ENCODE assay signal across 2 cellular contexts in the genomic region with DNA sequence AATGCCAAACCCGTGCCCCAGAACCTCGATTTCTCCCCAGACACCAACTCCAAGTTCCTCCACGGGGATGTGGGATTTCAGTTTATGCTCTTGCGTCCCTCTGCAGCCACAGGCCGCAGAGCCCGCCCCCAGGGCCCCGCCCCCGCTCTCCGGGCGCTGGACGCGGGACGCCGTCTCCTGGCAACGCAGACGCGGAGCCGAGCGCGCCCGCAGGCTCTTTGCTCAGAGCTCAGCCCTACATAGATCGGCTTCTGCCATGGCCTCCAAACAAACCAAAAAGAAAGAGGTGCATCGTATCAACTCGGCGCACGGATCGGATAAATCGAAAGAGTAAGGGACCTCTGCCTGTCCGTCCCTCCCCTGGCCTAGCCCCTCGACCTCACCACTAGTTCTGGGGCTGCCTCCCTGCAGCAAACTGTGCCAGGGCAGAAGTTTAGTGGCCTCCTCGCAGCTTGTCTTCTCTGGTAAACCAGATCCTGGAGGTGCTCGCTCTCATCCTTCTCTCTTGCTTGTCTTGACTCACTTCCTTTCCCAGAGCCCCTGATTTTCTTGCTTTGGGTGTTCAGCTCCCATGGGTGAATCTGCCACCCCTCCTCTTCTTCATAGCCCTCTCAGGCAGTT.
TF ChIP-seq lines count a peak whose summit lies in the region.

A gene (plus strand): TSS at position 188 of the 621 bp plus-strand sequence. CDS start 69 bp downstream, at position 257.

TF ChIP-seq in H1, 55 proteins besides CTCF, POLR2A, EP300 and RAD21 (continued from another document):
- TF ChIP-seq, protein P1, sequence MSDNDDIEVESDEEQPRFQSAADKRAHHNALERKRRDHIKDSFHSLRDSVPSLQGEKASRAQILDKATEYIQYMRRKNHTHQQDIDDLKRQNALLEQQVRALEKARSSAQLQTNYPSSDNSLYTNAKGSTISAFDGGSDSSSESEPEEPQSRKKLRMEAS (IDR thresholded peaks at IDR 0.05), result 0 out of 2 replicates have a peak, but pooled peaks have one; percentile 21
- peak; percentile 90 for TF ChIP-seq EGR1 (IDR thresholded peaks at IDR 0.05; ENCODE audit: borderline replicate concordance, low read depth, low read length)
- TF ChIP-seq SP4 (IDR thresholded peaks at IDR 0.05; ENCODE audit: low read length), result no peak
- TF ChIP-seq CREB1 (IDR thresholded peaks at IDR 0.05), result peak; percentile 43; the same call in 1 of the 2 replicates

TF ChIP-seq in liver, 16 proteins besides CTCF, POLR2A, EP300 and RAD21 (continued from another document):
- TF ChIP-seq, protein P2, sequence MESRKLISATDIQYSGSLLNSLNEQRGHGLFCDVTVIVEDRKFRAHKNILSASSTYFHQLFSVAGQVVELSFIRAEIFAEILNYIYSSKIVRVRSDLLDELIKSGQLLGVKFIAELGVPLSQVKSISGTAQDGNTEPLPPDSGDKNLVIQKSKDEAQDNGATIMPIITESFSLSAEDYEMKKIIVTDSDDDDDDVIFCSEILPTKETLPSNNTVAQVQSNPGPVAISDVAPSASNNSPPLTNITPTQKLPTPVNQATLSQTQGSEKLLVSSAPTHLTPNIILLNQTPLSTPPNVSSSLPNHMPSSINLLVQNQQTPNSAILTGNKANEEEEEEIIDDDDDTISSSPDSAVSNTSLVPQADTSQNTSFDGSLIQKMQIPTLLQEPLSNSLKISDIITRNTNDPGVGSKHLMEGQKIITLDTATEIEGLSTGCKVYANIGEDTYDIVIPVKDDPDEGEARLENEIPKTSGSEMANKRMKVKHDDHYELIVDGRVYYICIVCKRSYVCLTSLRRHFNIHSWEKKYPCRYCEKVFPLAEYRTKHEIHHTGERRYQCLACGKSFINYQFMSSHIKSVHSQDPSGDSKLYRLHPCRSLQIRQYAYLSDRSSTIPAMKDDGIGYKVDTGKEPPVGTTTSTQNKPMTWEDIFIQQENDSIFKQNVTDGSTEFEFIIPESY (IDR thresholded peaks at IDR 0.05), result no peak
- TF ChIP-seq EGR1 (IDR thresholded peaks at IDR 0.05; ENCODE audit: low read depth in 2 of 2), result no peak
- no peak for TF ChIP-seq FOXA2 (IDR thresholded peaks at IDR 0.05)
- no peak for TF ChIP-seq RXRA (IDR thresholded peaks at IDR 0.05)
- no peak for TF ChIP-seq TAF1 (conservative IDR thresholded peaks at IDR 0.05)
- TF ChIP-seq YY1 (IDR thresholded peaks at IDR 0.05), result no peak
- TF ChIP-seq, protein P3, sequence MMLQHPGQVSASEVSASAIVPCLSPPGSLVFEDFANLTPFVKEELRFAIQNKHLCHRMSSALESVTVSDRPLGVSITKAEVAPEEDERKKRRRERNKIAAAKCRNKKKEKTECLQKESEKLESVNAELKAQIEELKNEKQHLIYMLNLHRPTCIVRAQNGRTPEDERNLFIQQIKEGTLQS (IDR thresholded peaks at IDR 0.05), result no peak
- no peak for TF ChIP-seq HNF4A (conservative IDR thresholded peaks at IDR 0.05)
- no peak for TF ChIP-seq GABPA (IDR thresholded peaks at IDR 0.05 in 1 of 2, conservative IDR thresholded peaks at IDR 0.05 in 1 of 2)
- TF ChIP-seq, protein P4, sequence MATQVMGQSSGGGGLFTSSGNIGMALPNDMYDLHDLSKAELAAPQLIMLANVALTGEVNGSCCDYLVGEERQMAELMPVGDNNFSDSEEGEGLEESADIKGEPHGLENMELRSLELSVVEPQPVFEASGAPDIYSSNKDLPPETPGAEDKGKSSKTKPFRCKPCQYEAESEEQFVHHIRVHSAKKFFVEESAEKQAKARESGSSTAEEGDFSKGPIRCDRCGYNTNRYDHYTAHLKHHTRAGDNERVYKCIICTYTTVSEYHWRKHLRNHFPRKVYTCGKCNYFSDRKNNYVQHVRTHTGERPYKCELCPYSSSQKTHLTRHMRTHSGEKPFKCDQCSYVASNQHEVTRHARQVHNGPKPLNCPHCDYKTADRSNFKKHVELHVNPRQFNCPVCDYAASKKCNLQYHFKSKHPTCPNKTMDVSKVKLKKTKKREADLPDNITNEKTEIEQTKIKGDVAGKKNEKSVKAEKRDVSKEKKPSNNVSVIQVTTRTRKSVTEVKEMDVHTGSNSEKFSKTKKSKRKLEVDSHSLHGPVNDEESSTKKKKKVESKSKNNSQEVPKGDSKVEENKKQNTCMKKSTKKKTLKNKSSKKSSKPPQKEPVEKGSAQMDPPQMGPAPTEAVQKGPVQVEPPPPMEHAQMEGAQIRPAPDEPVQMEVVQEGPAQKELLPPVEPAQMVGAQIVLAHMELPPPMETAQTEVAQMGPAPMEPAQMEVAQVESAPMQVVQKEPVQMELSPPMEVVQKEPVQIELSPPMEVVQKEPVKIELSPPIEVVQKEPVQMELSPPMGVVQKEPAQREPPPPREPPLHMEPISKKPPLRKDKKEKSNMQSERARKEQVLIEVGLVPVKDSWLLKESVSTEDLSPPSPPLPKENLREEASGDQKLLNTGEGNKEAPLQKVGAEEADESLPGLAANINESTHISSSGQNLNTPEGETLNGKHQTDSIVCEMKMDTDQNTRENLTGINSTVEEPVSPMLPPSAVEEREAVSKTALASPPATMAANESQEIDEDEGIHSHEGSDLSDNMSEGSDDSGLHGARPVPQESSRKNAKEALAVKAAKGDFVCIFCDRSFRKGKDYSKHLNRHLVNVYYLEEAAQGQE (IDR thresholded peaks at IDR 0.05), result no peak
- no peak for TF ChIP-seq NR2F2 (IDR thresholded peaks at IDR 0.05)
